Comparison of ENCODE assay signal across 30 cellular contexts in the genomic region with DNA sequence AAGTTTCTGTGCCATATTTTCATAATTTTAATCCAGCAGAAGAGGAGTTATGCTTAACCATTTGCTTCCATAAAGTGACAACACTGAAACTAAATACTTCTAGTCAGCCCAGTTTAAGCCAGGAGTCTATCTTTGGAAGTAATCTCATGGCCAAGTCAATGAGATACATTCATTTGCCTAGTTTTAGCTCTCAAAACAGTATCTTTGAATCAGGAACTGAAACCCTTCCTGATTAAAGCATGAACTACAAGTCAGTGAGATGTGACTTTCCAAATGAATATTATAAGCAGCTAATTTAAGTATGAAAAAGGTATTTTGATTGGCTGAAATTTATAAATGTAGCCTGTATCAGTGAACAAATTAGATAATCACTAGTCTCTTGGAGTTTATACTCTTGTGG.
DNase-seq lines count a peak whose midpoint lies in the region; ATAC-seq and TF ChIP-seq lines count a peak whose summit lies in the region.
"Had no signal": no experiment of that assay in that cellular context is flagged by ENCODE, and none has a peak within 500 bp of the region (broad histone marks: within the 10 kb centered on the region; RNA-seq: fewer than 3 reads in every experiment).

No MANE protein-coding gene starts in this region.

- no peaks in the 10 kb centered on the region for H3K36me3 ChIP-seq in SU-DHL-6 (ENCODE audit: low read length)
- H3K36me3 ChIP-seq: breast epithelium, esophagus muscularis mucosa, thoracic aorta, uterus had no signal

- peak overlapping the region; percentile 38 for H3K27ac ChIP-seq in SU-DHL-6 (ENCODE audit: low read depth, low read length)
- H3K27ac ChIP-seq: breast epithelium, esophagus muscularis mucosa, GM23248, parathyroid adenoma, thoracic aorta, uterus had no signal

- peak overlapping the region; percentile 62 for H2AFZ ChIP-seq in SU-DHL-6 (ENCODE audit: low read depth, low read length, severe bottlenecking)
- H2AFZ ChIP-seq: GM23248, parathyroid adenoma had no signal

- H3K36me3 Mint-ChIP-seq in activated naive CD4-positive, alpha-beta T cell treated with anti-CD3 and anti-CD28 coated beads, Interleukin-2, amount 10 ng/mL, durations not matched to agents 7 days and 5 days = no peaks in the 10 kb centered on the region
- H3K36me3 Mint-ChIP-seq: activated CD8-positive, alpha-beta memory T cell treated with anti-CD3 and anti-CD28 coated beads, Interleukin-2, amount 10 ng/mL, durations not matched to agents 7 days and 5 days; CD8-positive, alpha-beta memory T cell had no signal

- H3K9me3 Mint-ChIP-seq in activated naive CD4-positive, alpha-beta T cell treated with anti-CD3 and anti-CD28 coated beads, Interleukin-2, amount 10 ng/mL, durations not matched to agents 7 days and 5 days = no peaks in the 10 kb centered on the region
- H3K9me3 Mint-ChIP-seq: activated naive CD4-positive, alpha-beta T cell treated with anti-CD3 and anti-CD28 coated beads for 36 hours; nephron; T-helper 1 cell treated with Interleukin-12 subunit alpha and Interleukin-12 subunit beta and Interleukin-4 antibody, amounts not matched to agents 30 μg/mL and 1 μg/mL, for 36 hours had no signal

- H3K27me3 ChIP-seq in SU-DHL-6 (ENCODE audit: low read length) = no peaks in the 10 kb centered on the region
- H3K27me3 ChIP-seq: breast epithelium, esophagus muscularis mucosa, uterus had no signal

- ATAC-seq in GM18499 (IDR thresholded peaks at IDR 0.05; ENCODE audit: insufficient read depth, unreplicated experiment) = peak; percentile 68
- peak; percentile 65 for ATAC-seq in GM21529 (IDR thresholded peaks at IDR 0.05; ENCODE audit: unreplicated experiment)
- ATAC-seq in HG02981 (IDR thresholded peaks at IDR 0.05; ENCODE audit: unreplicated experiment) = peak; percentile 48
- ATAC-seq: activated CD8-positive, alpha-beta memory T cell treated with anti-CD3 and anti-CD28 coated beads, Interleukin-2, amount 10 ng/mL, durations not matched to agents 7 days and 5 days; right cardiac atrium; stimulated activated naive CD8-positive, alpha-beta T cell treated with anti-CD3 and anti-CD28 coated beads, Interleukin-15, Interleukin-2, amounts not matched to agents 100 U/mL and 50 U/mL, for 24 hours had no signal

- H3K27me3 Mint-ChIP-seq in activated naive CD4-positive, alpha-beta T cell treated with anti-CD3 and anti-CD28 coated beads, Interleukin-2, amount 10 ng/mL, durations not matched to agents 7 days and 5 days = no peaks in the 10 kb centered on the region
- H3K27me3 Mint-ChIP-seq: activated CD8-positive, alpha-beta memory T cell treated with anti-CD3 and anti-CD28 coated beads, Interleukin-2, amount 10 ng/mL, durations not matched to agents 7 days and 5 days; B cell; CD8-positive, alpha-beta memory T cell had no signal

- H3K9ac ChIP-seq in SU-DHL-6 (ENCODE audit: low read length) = no peak overlapping the region
- H3K9ac ChIP-seq: GM23248, parathyroid adenoma had no signal

- no peaks in the 10 kb centered on the region for H3K9me2 ChIP-seq in SU-DHL-6 (replicated peaks; ENCODE audit: insufficient read depth, low read length)

- no peak overlapping the region for H3K4me3 ChIP-seq in SU-DHL-6 (ENCODE audit: insufficient read depth, low read length, poor library complexity, severe bottlenecking)
- H3K4me3 ChIP-seq: breast epithelium, esophagus muscularis mucosa, GM23248, thoracic aorta, uterus had no signal

- H3K9me3 ChIP-seq in SU-DHL-6 (ENCODE audit: insufficient read depth, low read length) = no peaks in the 10 kb centered on the region
- H3K9me3 ChIP-seq: breast epithelium, esophagus muscularis mucosa, thoracic aorta, uterus had no signal

- H3K27ac Mint-ChIP-seq in activated naive CD4-positive, alpha-beta T cell treated with anti-CD3 and anti-CD28 coated beads, Interleukin-2, amount 10 ng/mL, durations not matched to agents 7 days and 5 days = no peak overlapping the region
- H3K27ac Mint-ChIP-seq: activated CD8-positive, alpha-beta memory T cell treated with anti-CD3 and anti-CD28 coated beads, Interleukin-2, amount 10 ng/mL, durations not matched to agents 7 days and 5 days; activated naive CD4-positive, alpha-beta T cell treated with anti-CD3 and anti-CD28 coated beads for 36 hours; B cell; CD8-positive, alpha-beta memory T cell; nephron; T-helper 1 cell treated with Interleukin-12 subunit alpha and Interleukin-12 subunit beta and Interleukin-4 antibody, amounts not matched to agents 30 μg/mL and 1 μg/mL, for 36 hours had no signal

- no peak for TF ChIP-seq CTCF in SU-DHL-6 (IDR thresholded peaks at IDR 0.05; ENCODE audit: insufficient read depth, low read length, poor library complexity, severe bottlenecking)

- peak overlapping the region; percentile 45 for H3K4me2 ChIP-seq in SU-DHL-6 (ENCODE audit: low read depth, low read length, poor library complexity, severe bottlenecking)

- H4K20me1 ChIP-seq in SU-DHL-6 (ENCODE audit: low read depth, low read length) = no peaks in the 10 kb centered on the region

- no peak overlapping the region for H3K4me3 Mint-ChIP-seq in activated naive CD4-positive, alpha-beta T cell treated with anti-CD3 and anti-CD28 coated beads, Interleukin-2, amount 10 ng/mL, durations not matched to agents 7 days and 5 days
- H3K4me3 Mint-ChIP-seq: activated CD8-positive, alpha-beta memory T cell treated with anti-CD3 and anti-CD28 coated beads, Interleukin-2, amount 10 ng/mL, durations not matched to agents 7 days and 5 days; activated naive CD4-positive, alpha-beta T cell treated with anti-CD3 and anti-CD28 coated beads for 36 hours; B cell; CD8-positive, alpha-beta memory T cell; nephron; T-helper 1 cell treated with Interleukin-12 subunit alpha and Interleukin-12 subunit beta and Interleukin-4 antibody, amounts not matched to agents 30 μg/mL and 1 μg/mL, for 36 hours had no signal

- no peaks in the 10 kb centered on the region for H3K79me2 ChIP-seq in SU-DHL-6 (ENCODE audit: insufficient read depth, low read length)
- H3K79me2 ChIP-seq: parathyroid adenoma had no signal

- no peaks in the 10 kb centered on the region for H3F3A ChIP-seq in SU-DHL-6 (ENCODE audit: insufficient read depth)

- H3K4me1 Mint-ChIP-seq in activated naive CD4-positive, alpha-beta T cell treated with anti-CD3 and anti-CD28 coated beads, Interleukin-2, amount 10 ng/mL, durations not matched to agents 7 days and 5 days = no peaks in the 10 kb centered on the region
- H3K4me1 Mint-ChIP-seq: activated CD8-positive, alpha-beta memory T cell treated with anti-CD3 and anti-CD28 coated beads, Interleukin-2, amount 10 ng/mL, durations not matched to agents 7 days and 5 days; B cell; CD8-positive, alpha-beta memory T cell had no signal

- CTCF ChIA-PET in activated naive CD4-positive, alpha-beta T cell treated with anti-CD3 and anti-CD28 coated beads, Interleukin-2, amount 10 ng/mL, durations not matched to agents 7 days and 5 days (lab: Charles Lee) = no interaction called here

- DNase-seq in HCEC 1CT (no peak), HuH-7.5 (ENCODE audit: low spot score) (no peak), NCI-H146 treated with DMSO at 0.1 percent for 48 hours (lab: John Stamatoyannopoulos, UW; ENCODE audit: unreplicated experiment) (no peak)
- no peak for DNase-seq in activated naive CD4-positive, alpha-beta T cell treated with anti-CD3 and anti-CD28 coated beads, Interleukin-2, amount 10 ng/mL, durations not matched to agents 7 days and 5 days
- DNase-seq: activated CD8-positive, alpha-beta memory T cell treated with anti-CD3 and anti-CD28 coated beads, Interleukin-2, amount 10 ng/mL, durations not matched to agents 7 days and 5 days; activated naive CD4-positive, alpha-beta T cell treated with anti-CD3 and anti-CD28 coated beads for 36 hours; amniotic stem cell; CD8-positive, alpha-beta memory T cell; DMS153; GM23248; hypothalamus; midbrain; NCI-H1048; NCI-H187 treated with DMSO at 0.1 percent for 48 hours; right cardiac atrium; RPMI8226; stimulated activated CD4-positive, alpha-beta T cell treated with anti-CD3 and anti-CD28 coated beads, Interleukin-4, amount 100 ng/mL, for 4 hours; stimulated activated naive CD8-positive, alpha-beta T cell treated with anti-CD3 and anti-CD28 coated beads, Interleukin-15, Interleukin-2, amounts not matched to agents 100 U/mL and 50 U/mL, for 24 hours; uterus had no signal
